1 cellular context compared by ENCODE assay signal in the genomic region with DNA sequence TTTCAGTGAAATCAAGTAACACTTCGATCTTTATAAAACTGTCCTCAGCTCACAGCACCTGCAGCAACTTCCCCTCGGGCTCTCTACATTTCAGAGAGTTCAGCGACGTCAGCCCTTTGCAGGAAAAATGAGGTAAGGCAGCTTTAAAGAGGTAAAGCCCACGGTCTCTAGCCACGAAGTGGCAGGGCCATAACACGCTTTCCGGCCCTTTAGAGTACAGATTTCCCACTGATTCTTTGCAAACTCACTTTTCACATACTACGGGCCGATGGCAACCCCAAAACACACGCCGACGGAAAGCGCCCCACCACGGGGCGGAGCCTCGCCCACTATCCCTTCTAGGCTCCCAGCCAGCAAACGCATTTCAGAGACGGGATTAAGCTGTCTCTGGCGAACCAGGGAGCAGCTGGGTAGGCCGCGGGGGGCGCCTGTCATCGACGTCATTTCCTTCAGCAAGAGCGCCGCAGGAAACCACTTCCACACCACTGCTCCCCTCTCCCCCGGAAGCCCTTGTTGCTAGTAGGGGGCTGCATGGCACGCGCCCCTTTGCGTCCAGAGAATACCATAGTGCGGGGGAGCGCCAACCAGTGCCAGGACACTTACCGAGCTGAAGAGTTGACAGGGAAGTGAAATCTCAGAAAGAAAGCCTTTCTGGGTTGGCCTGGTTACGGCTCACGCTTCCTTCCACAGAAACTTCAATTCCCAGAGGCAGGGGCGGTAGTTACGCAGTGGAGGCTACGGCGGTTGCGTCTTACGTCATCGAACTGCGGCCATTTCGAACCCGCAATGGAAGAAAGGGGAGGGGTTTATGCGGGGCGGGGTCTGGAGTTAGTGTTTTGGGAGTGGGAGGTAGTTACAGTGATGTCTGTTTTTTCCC.
A peak's percentile ranks its signal among the peaks of the same experiment; 100 is the strongest.
TF ChIP-seq lines count a peak whose summit lies in the region.

A gene with protein sequence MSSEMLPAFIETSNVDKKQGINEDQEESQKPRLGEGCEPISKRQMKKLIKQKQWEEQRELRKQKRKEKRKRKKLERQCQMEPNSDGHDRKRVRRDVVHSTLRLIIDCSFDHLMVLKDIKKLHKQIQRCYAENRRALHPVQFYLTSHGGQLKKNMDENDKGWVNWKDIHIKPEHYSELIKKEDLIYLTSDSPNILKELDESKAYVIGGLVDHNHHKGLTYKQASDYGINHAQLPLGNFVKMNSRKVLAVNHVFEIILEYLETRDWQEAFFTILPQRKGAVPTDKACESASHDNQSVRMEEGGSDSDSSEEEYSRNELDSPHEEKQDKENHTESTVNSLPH (minus strand): TSS at position 730 of the 877 bp plus-strand sequence. CDS start 4,701 bp downstream, outside the sequence.

TF ChIP-seq in neural cell, 6 proteins besides CTCF, POLR2A, EP300 and RAD21 (continued from another document):
- TF ChIP-seq, protein P1, sequence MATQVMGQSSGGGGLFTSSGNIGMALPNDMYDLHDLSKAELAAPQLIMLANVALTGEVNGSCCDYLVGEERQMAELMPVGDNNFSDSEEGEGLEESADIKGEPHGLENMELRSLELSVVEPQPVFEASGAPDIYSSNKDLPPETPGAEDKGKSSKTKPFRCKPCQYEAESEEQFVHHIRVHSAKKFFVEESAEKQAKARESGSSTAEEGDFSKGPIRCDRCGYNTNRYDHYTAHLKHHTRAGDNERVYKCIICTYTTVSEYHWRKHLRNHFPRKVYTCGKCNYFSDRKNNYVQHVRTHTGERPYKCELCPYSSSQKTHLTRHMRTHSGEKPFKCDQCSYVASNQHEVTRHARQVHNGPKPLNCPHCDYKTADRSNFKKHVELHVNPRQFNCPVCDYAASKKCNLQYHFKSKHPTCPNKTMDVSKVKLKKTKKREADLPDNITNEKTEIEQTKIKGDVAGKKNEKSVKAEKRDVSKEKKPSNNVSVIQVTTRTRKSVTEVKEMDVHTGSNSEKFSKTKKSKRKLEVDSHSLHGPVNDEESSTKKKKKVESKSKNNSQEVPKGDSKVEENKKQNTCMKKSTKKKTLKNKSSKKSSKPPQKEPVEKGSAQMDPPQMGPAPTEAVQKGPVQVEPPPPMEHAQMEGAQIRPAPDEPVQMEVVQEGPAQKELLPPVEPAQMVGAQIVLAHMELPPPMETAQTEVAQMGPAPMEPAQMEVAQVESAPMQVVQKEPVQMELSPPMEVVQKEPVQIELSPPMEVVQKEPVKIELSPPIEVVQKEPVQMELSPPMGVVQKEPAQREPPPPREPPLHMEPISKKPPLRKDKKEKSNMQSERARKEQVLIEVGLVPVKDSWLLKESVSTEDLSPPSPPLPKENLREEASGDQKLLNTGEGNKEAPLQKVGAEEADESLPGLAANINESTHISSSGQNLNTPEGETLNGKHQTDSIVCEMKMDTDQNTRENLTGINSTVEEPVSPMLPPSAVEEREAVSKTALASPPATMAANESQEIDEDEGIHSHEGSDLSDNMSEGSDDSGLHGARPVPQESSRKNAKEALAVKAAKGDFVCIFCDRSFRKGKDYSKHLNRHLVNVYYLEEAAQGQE (IDR thresholded peaks at IDR 0.05; ENCODE audit: borderline replicate concordance) = peak; percentile 80
- TF ChIP-seq EZH2 (IDR thresholded peaks at IDR 0.05; ENCODE audit: borderline replicate concordance, insufficient read depth, low read length, poor library complexity, severe bottlenecking) = no peak
